Comparison of ENCODE assay signal across 10 cellular contexts in genomic region chr9:35095175-35095574, GRCh38. TPM values are rescaled to one million over a fixed set of nuclear protein-coding genes. Genes with fewer than 3 reads are reported as not detected.
A peak's percentile ranks its signal among the peaks of the same experiment; 100 is the strongest.
DNase-seq lines count a peak whose midpoint lies in the region; ATAC-seq and TF ChIP-seq lines count a peak whose summit lies in the region.
"Had no signal": no experiment of that assay in that cellular context is flagged by ENCODE, and none has a peak within 500 bp of the region (broad histone marks: within the 10 kb centered on the region; RNA-seq: fewer than 3 reads in every experiment).

No MANE protein-coding gene starts in this region.

- no peaks in the 10 kb centered on the region for H3K27me3 Mint-ChIP-seq in T-helper 2 cell treated with Interferon-gamma antibody and Interleukin-4, amounts not matched to agents 5 μg/mL and 100 μg/mL, for 36 hours (ENCODE audit: low read depth)
- no peaks in the 10 kb centered on the region for H3K27me3 Mint-ChIP-seq in dendritic cell treated with granulocyte-macrophage colony-stimulating factor and Interleukin-4, amounts not matched to agents 40 ng/mL and 50 ng/mL, for 4 days
- no peaks in the 10 kb centered on the region for H3K27me3 Mint-ChIP-seq in osteocyte (ENCODE audit: unreplicated experiment)

- peak overlapping the region; percentile 69 for H3K4me3 ChIP-seq in OCI-LY1 (ENCODE audit: low read depth, low read length, poor library complexity, severe bottlenecking)

- H3K4me2 ChIP-seq in OCI-LY1 (ENCODE audit: low read length) = peak overlapping the region; percentile 84

- no peaks in the 10 kb centered on the region for H3K27me3 ChIP-seq in OCI-LY1 (ENCODE audit: insufficient read depth, low read length)

- intact Hi-C loops in dendritic cell treated with granulocyte-macrophage colony-stimulating factor and Interleukin-4, amounts not matched to agents 40 ng/mL and 50 ng/mL, for 4 days (cut with micrococcal nuclease) = no loop called here

- peak overlapping the region; percentile 87 for H3K4me3 Mint-ChIP-seq in T-helper 2 cell treated with Interferon-gamma antibody and Interleukin-4, amounts not matched to agents 5 μg/mL and 100 μg/mL, for 36 hours
- peak overlapping the region; percentile 78 for H3K4me3 Mint-ChIP-seq in dendritic cell treated with granulocyte-macrophage colony-stimulating factor and Interleukin-4, amounts not matched to agents 40 ng/mL and 50 ng/mL, for 4 days
- peak overlapping the region; percentile 79 for H3K4me3 Mint-ChIP-seq in osteocyte (ENCODE audit: unreplicated experiment)

- H3F3A ChIP-seq in OCI-LY1 (ENCODE audit: insufficient read depth, low read length) = no peaks in the 10 kb centered on the region

- peak overlapping the region; percentile 80 for H3K9ac ChIP-seq in OCI-LY1 (ENCODE audit: low read length)

- H3K9me3 ChIP-seq in OCI-LY1 (ENCODE audit: low read length) = no peaks in the 10 kb centered on the region

- DNase-seq in T-helper 2 cell treated with Interferon-gamma antibody and Interleukin-4, amounts not matched to agents 5 μg/mL and 100 μg/mL, for 36 hours (ENCODE audit: low spot score) = no peak
- DNase-seq in T-helper 2 cell = no peak
- DNase-seq in osteocyte (ENCODE audit: extremely low spot score, unreplicated experiment) = no peak
- no peak for DNase-seq in OCI-M1 (lab: John Stamatoyannopoulos, UW)
- DNase-seq: activated gamma-delta T cell, HCEC 1CT had no signal

- no peaks in the 10 kb centered on the region for H4K20me1 ChIP-seq in OCI-LY1 (ENCODE audit: insufficient read depth, low read length)

- H3K36me3 Mint-ChIP-seq in T-helper 2 cell treated with Interferon-gamma antibody and Interleukin-4, amounts not matched to agents 5 μg/mL and 100 μg/mL, for 36 hours (ENCODE audit: low read depth) = peaks cover 40% of the 10 kb centered on the region
- H3K36me3 Mint-ChIP-seq in dendritic cell treated with granulocyte-macrophage colony-stimulating factor and Interleukin-4, amounts not matched to agents 40 ng/mL and 50 ng/mL, for 4 days (ENCODE audit: low read depth) = peaks cover 62% of the 10 kb centered on the region
- H3K36me3 Mint-ChIP-seq in osteocyte (ENCODE audit: unreplicated experiment) = peaks cover 16% of the 10 kb centered on the region

- no peaks in the 10 kb centered on the region for H3K79me2 ChIP-seq in OCI-LY1 (ENCODE audit: insufficient read depth, low read length)

- H3K27ac ChIP-seq in OCI-LY1 (ENCODE audit: low read depth, low read length, poor library complexity, severe bottlenecking) = peak overlapping the region; percentile 80

- no peaks in the 10 kb centered on the region for H3K9me3 Mint-ChIP-seq in T-helper 2 cell treated with Interferon-gamma antibody and Interleukin-4, amounts not matched to agents 5 μg/mL and 100 μg/mL, for 36 hours
- H3K9me3 Mint-ChIP-seq in dendritic cell treated with granulocyte-macrophage colony-stimulating factor and Interleukin-4, amounts not matched to agents 40 ng/mL and 50 ng/mL, for 4 days = no peaks in the 10 kb centered on the region
- no peaks in the 10 kb centered on the region for H3K9me3 Mint-ChIP-seq in osteocyte (ENCODE audit: unreplicated experiment)

- H3K27ac Mint-ChIP-seq in T-helper 2 cell treated with Interferon-gamma antibody and Interleukin-4, amounts not matched to agents 5 μg/mL and 100 μg/mL, for 36 hours = peak overlapping the region; percentile 90
- H3K27ac Mint-ChIP-seq in dendritic cell treated with granulocyte-macrophage colony-stimulating factor and Interleukin-4, amounts not matched to agents 40 ng/mL and 50 ng/mL, for 4 days = peak overlapping the region; percentile 92
- peak overlapping the region; percentile 80 for H3K27ac Mint-ChIP-seq in osteocyte (ENCODE audit: unreplicated experiment)

- H2AFZ ChIP-seq in OCI-LY1 (ENCODE audit: low read length) = no peak overlapping the region

- H3K36me3 ChIP-seq in OCI-LY1 (ENCODE audit: insufficient read depth, low read length) = peaks cover 37% of the 10 kb centered on the region

- H3K4me1 ChIP-seq in OCI-LY1 (ENCODE audit: insufficient read depth, low read length, severe bottlenecking) = peaks cover 17% of the 10 kb centered on the region

- no peaks in the 10 kb centered on the region for H3K9me2 ChIP-seq in OCI-LY1 (ENCODE audit: low read depth, low read length)

- H3K4me1 Mint-ChIP-seq in T-helper 2 cell treated with Interferon-gamma antibody and Interleukin-4, amounts not matched to agents 5 μg/mL and 100 μg/mL, for 36 hours (ENCODE audit: low read depth) = peaks cover 22% of the 10 kb centered on the region
- peaks cover 28% of the 10 kb centered on the region for H3K4me1 Mint-ChIP-seq in dendritic cell treated with granulocyte-macrophage colony-stimulating factor and Interleukin-4, amounts not matched to agents 40 ng/mL and 50 ng/mL, for 4 days (ENCODE audit: low read depth)
- H3K4me1 Mint-ChIP-seq in osteocyte (ENCODE audit: unreplicated experiment) = peaks cover 12% of the 10 kb centered on the region

- TF ChIP-seq CTCF in OCI-LY1 (IDR thresholded peaks at IDR 0.05; ENCODE audit: low read length) (no peak), osteocyte (IDR thresholded peaks at IDR 0.05) (no peak)

- ATAC-seq in GM18873 (IDR thresholded peaks at IDR 0.05; ENCODE audit: low FRiP score, unreplicated experiment) (no peak), HG02870 (IDR thresholded peaks at IDR 0.05; ENCODE audit: unreplicated experiment) (no peak)

RNA-seq across cellular contexts. Expression of gene PIGO, which starts 1.2 kb away (rescaled TPM):
- total RNA-seq in osteocyte = 29.9 and 33.9 TPM in 2 replicates

RNA-seq across cellular contexts. Expression of gene STOML2, which starts 7.8 kb away (rescaled TPM):
- 100 and 104 TPM in 2 replicates for total RNA-seq in osteocyte

RNA-seq across cellular contexts. Expression of gene FANCG, which starts 15.4 kb away (rescaled TPM):
- 22.7 and 27.9 TPM in 2 replicates for total RNA-seq in osteocyte

RNA-seq across cellular contexts. Expression of gene ATOSB, which starts 20.5 kb away (rescaled TPM):
- 26.8 and 30.3 TPM in 2 replicates for total RNA-seq in osteocyte

RNA-seq across cellular contexts. Expression of gene VCP, which starts 22.8 kb away (rescaled TPM):
- total RNA-seq in osteocyte = 254 and 268 TPM in 2 replicates
